Comparison of ENCODE assay signal across 8 cellular contexts in genomic region chr17:76252040-76252954, GRCh38. TPM values are rescaled to one million over a fixed set of nuclear protein-coding genes. Genes with fewer than 3 reads are reported as not detected.
DNase-seq lines count a peak whose midpoint lies in the region; ATAC-seq and TF ChIP-seq lines count a peak whose summit lies in the region.

No MANE protein-coding gene starts in this region.

- peak overlapping the region; percentile 62 for H3K27ac ChIP-seq in CD4-positive, CD25-positive, alpha-beta regulatory T cell (ENCODE audit: insufficient read depth, low read length, poor library complexity, severe bottlenecking)
- H3K27ac ChIP-seq in HEK293 (ENCODE audit: extremely low read depth, low read depth, low read length) (no peak overlapping the region), epithelial cell of prostate (peak overlapping the region; percentile 65)

- H3K27me3 ChIP-seq in CD4-positive, CD25-positive, alpha-beta regulatory T cell (ENCODE audit: control insufficient read depth, insufficient read depth, low read length): no peaks in the 10 kb centered on the region

- POLR2A ChIA-PET in HEK293 (lab: Yijun Ruan, JAX) (interaction anchor here (0.7 to 2.1 kb wide), 2 partner anchors 9 to 13 kb away, joined by 3 to 7 read pairs; partner anchors contain the start of gene UBALD2), T-cell (lab: Charles Lee) (no interaction called here)

- CTCF ChIA-PET in HEK293 (lab: Yijun Ruan, JAX) (interaction anchor here (0.7 kb wide), 1 partner anchor 102 kb away, joined by 3 read pairs; no protein-coding TSS in a partner anchor), T-cell (lab: Charles Lee) (no interaction called here)

- ATAC-seq in CD4-positive, CD25-positive, alpha-beta regulatory T cell (ENCODE audit: low read depth in 2 of 2): peak; percentile 84 to 91
- ATAC-seq in T-cell (replicated peaks in 1 of 4) (peak; percentile 72 to 93 (median 90)), GM21526 (IDR thresholded peaks at IDR 0.05; ENCODE audit: low FRiP score, unreplicated experiment) (no peak)
- ATAC-seq in natural killer cell treated with Interleukin-12 subunit alpha and Interleukin-12 subunit beta and Interleukin-15 and Interleukin-18, amount 100 ng/mL, for 72 hours: peak; percentile 82 to 88

- H3K4me1 ChIP-seq in CD4-positive, CD25-positive, alpha-beta regulatory T cell (ENCODE audit: control insufficient read depth, insufficient read depth, low read length, poor library complexity, severe bottlenecking): peaks cover 38% of the 10 kb centered on the region
- H3K4me1 ChIP-seq in HEK293 (ENCODE audit: control insufficient read depth, insufficient read depth, low read length): no peaks in the 10 kb centered on the region

- no peaks in the 10 kb centered on the region for H3K9me3 ChIP-seq in CD4-positive, CD25-positive, alpha-beta regulatory T cell (ENCODE audit: control insufficient read depth in 2 of 2, low read length in 2 of 2)
- H3K9me3 ChIP-seq in HEK293 (ENCODE audit: control insufficient read depth, insufficient read depth, low read depth, low read length): no peaks in the 10 kb centered on the region

- peak overlapping the region; percentile 58 to 88 (median 85) for H3K4me3 Mint-ChIP-seq in CD4-positive, CD25-positive, alpha-beta regulatory T cell
- peak overlapping the region; percentile 65 to 75 (median 71) for H3K4me3 Mint-ChIP-seq in T-cell
- H3K4me3 Mint-ChIP-seq in natural killer cell treated with Interleukin-12 subunit alpha and Interleukin-12 subunit beta and Interleukin-15 and Interleukin-18, amount 100 ng/mL, for 72 hours: peak overlapping the region; percentile 90

- H3K36me3 ChIP-seq in CD4-positive, CD25-positive, alpha-beta regulatory T cell (ENCODE audit: control insufficient read depth, insufficient read depth, low read length): no peaks in the 10 kb centered on the region
- H3K36me3 ChIP-seq in HEK293 (ENCODE audit: control insufficient read depth in 2 of 2, insufficient read depth in 1 of 2, low read length in 2 of 2): no peaks in the 10 kb centered on the region

- in situ Hi-C loops in ACHN (cut with HindIII; ENCODE audit: low pct_ligation_motif_present, low pct_unique_long_range_greater_than_20kb, low sequenced_read_pairs): no loop called here

- H3K4me3 ChIP-seq in CD4-positive, CD25-positive, alpha-beta regulatory T cell (ENCODE audit: low read depth, low read length): peak overlapping the region; percentile 70
- no peak overlapping the region for H3K4me3 ChIP-seq in HEK293 (ENCODE audit: low read depth, low read length)

- DNase-seq in CD4-positive, CD25-positive, alpha-beta regulatory T cell: peak in 2 of 3 donors; percentile 41 to 78
- DNase-seq in T-cell (peak in 6 of 34 experiments; percentile 18 to 52 (median 42)), epithelial cell of prostate (ENCODE audit: low read depth, low spot score) (peak; percentile 93), NCI-H1092 treated with DMSO at 0.1 percent for 48 hours (lab: John Stamatoyannopoulos, UW) (no peak), ACHN (no peak)
- no peak for DNase-seq in natural killer cell treated with Interleukin-12 subunit alpha and Interleukin-12 subunit beta and Interleukin-15 and Interleukin-18, amount 100 ng/mL, for 72 hours (ENCODE audit: low spot score)

- TF ChIP-seq CTCF in HEK293 (tag by site-specific recombination; IDR thresholded peaks at IDR 0.05): no peak

- peak overlapping the region; percentile 94 to 98 (median 95) for H3K27ac Mint-ChIP-seq in CD4-positive, CD25-positive, alpha-beta regulatory T cell
- H3K27ac Mint-ChIP-seq in T-cell: peak overlapping the region; percentile 95 to 97
- H3K27ac Mint-ChIP-seq in natural killer cell treated with Interleukin-12 subunit alpha and Interleukin-12 subunit beta and Interleukin-15 and Interleukin-18, amount 100 ng/mL, for 72 hours: peak overlapping the region; percentile 98 to 99

- H3K9me3 Mint-ChIP-seq in CD4-positive, CD25-positive, alpha-beta regulatory T cell: peaks cover 0 to 4% (median 0%) of the 10 kb centered on the region in 7 donors
- peaks cover 2 to 3% (median 3%) of the 10 kb centered on the region in 3 donors for H3K9me3 Mint-ChIP-seq in T-cell
- H3K9me3 Mint-ChIP-seq in natural killer cell treated with Interleukin-12 subunit alpha and Interleukin-12 subunit beta and Interleukin-15 and Interleukin-18, amount 100 ng/mL, for 72 hours: peaks cover 2% of the 10 kb centered on the region

- H3K27me3 Mint-ChIP-seq in CD4-positive, CD25-positive, alpha-beta regulatory T cell: peaks cover 4% of the 10 kb centered on the region
- no peaks in the 10 kb centered on the region for H3K27me3 Mint-ChIP-seq in T-cell
- peaks cover 0 to 2% of the 10 kb centered on the region in 2 donors for H3K27me3 Mint-ChIP-seq in natural killer cell treated with Interleukin-12 subunit alpha and Interleukin-12 subunit beta and Interleukin-15 and Interleukin-18, amount 100 ng/mL, for 72 hours

- peaks cover 19 to 67% (median 47%) of the 10 kb centered on the region in 4 donors for H3K4me1 Mint-ChIP-seq in CD4-positive, CD25-positive, alpha-beta regulatory T cell
- H3K4me1 Mint-ChIP-seq in T-cell: peaks cover 62 to 66% (median 63%) of the 10 kb centered on the region in 3 donors
- peaks cover 48 to 53% of the 10 kb centered on the region in 2 donors for H3K4me1 Mint-ChIP-seq in natural killer cell treated with Interleukin-12 subunit alpha and Interleukin-12 subunit beta and Interleukin-15 and Interleukin-18, amount 100 ng/mL, for 72 hours (ENCODE audit: low read depth in 2 of 2)

- peaks cover 7% of the 10 kb centered on the region for H3K36me3 Mint-ChIP-seq in CD4-positive, CD25-positive, alpha-beta regulatory T cell
- H3K36me3 Mint-ChIP-seq in T-cell: no peaks in the 10 kb centered on the region
- H3K36me3 Mint-ChIP-seq in natural killer cell treated with Interleukin-12 subunit alpha and Interleukin-12 subunit beta and Interleukin-15 and Interleukin-18, amount 100 ng/mL, for 72 hours: no peaks in the 10 kb centered on the region

TF ChIP-seq in HEK293, 187 proteins besides CTCF, POLR2A, EP300 and RAD21:
- TF ChIP-seq MEIS1 (CRISPR knock-in tag; IDR thresholded peaks at IDR 0.05; ENCODE audit: borderline replicate concordance): no peak
- no peak for TF ChIP-seq ZNF423 (tag by site-specific recombination; IDR thresholded peaks at IDR 0.05)
- TF ChIP-seq ZNF501 (tag by site-specific recombination; IDR thresholded peaks at IDR 0.05): no peak
- no peak for TF ChIP-seq ZNF776 (tag by site-specific recombination; IDR thresholded peaks at IDR 0.05; ENCODE audit: borderline replicate concordance)
- no peak for TF ChIP-seq ZNF24 (tag by site-specific recombination; IDR thresholded peaks at IDR 0.05)
- TF ChIP-seq PRDM1 (tag by site-specific recombination; IDR thresholded peaks at IDR 0.05): peak; percentile 38; the same call in 1 of the 2 replicates
- no peak for TF ChIP-seq ZNF292 (tag by site-specific recombination; IDR thresholded peaks at IDR 0.05; ENCODE audit: borderline replicate concordance, low read depth)

RNA-seq across cellular contexts. Expression of gene RNF157, which starts 12.0 kb away (rescaled TPM):
- 17.7 TPM for total RNA-seq in CD4-positive, CD25-positive, alpha-beta regulatory T cell
- 1 to 10 TPM; 3.3 to 5.6 (median 4.3) TPM for polyA plus RNA-seq in CD4-positive, CD25-positive, alpha-beta regulatory T cell
- total RNA-seq in T-cell: 10 to 100 TPM; 50.7 to 66.5 (median 61.9) TPM
- 100 to 1,000 TPM in 1 of 2 donors, 10 to 100 TPM in 1; 46.6 to 124 TPM for total RNA-seq in natural killer cell treated with Interleukin-12 subunit alpha and Interleukin-12 subunit beta and Interleukin-15 and Interleukin-18, amount 100 ng/mL, for 72 hours

RNA-seq across cellular contexts. Expression of gene UBALD2, which starts 12.9 kb away (rescaled TPM):
- total RNA-seq in CD4-positive, CD25-positive, alpha-beta regulatory T cell: 247 TPM
- polyA plus RNA-seq in CD4-positive, CD25-positive, alpha-beta regulatory T cell: 1 to 10 TPM; 3.9 to 9.2 (median 7.3) TPM
- 100 to 1,000 TPM; 163 to 277 (median 177) TPM for total RNA-seq in T-cell
- total RNA-seq in natural killer cell treated with Interleukin-12 subunit alpha and Interleukin-12 subunit beta and Interleukin-15 and Interleukin-18, amount 100 ng/mL, for 72 hours: 100 to 1,000 TPM; 216 to 262 TPM

RNA-seq across cellular contexts. Expression of gene QRICH2, which starts 55.8 kb away (rescaled TPM):
- 2.2 TPM for total RNA-seq in CD4-positive, CD25-positive, alpha-beta regulatory T cell
- polyA plus RNA-seq in CD4-positive, CD25-positive, alpha-beta regulatory T cell: under 1 TPM in 1 of 4 donors, not detected in 3; 0.50 TPM
- total RNA-seq in T-cell: 1 to 10 TPM; 3.0 to 4.3 (median 3.4) TPM
- total RNA-seq in natural killer cell treated with Interleukin-12 subunit alpha and Interleukin-12 subunit beta and Interleukin-15 and Interleukin-18, amount 100 ng/mL, for 72 hours: 1 to 10 TPM; 4.1 to 5.9 TPM

Comparison
In these comparisons a context has a peak if more than half of its experiments do, and no peak if none do; other contexts are left out.
1. DNase-seq: peak in CD4-positive, CD25-positive, alpha-beta regulatory T cell (2 of 3) and epithelial cell of prostate (single experiment); none in natural killer cell treated with Interleukin-12 subunit alpha and Interleukin-12 subunit beta and Interleukin-15 and Interleukin-18, amount 100 ng/mL, for 72 hours (single experiment), NCI-H1092 treated with DMSO at 0.1 percent for 48 hours (single experiment) and ACHN (single experiment).
2. Peak in every context shown above with its lines, with median percentiles within 50 percentile points of each other: H3K27ac Mint-ChIP-seq and H3K4me3 Mint-ChIP-seq.